ENCODE assay signal across 12 cellular contexts in genomic region chr6:6870914-6871313, GRCh38.
"Had no signal": no experiment of that assay in that cellular context is flagged by ENCODE, and none has a peak within 500 bp of the region (broad histone marks: within the 10 kb centered on the region; RNA-seq: fewer than 3 reads in every experiment).

No MANE protein-coding gene starts in this region.

- DNase-seq: activated CD4-positive, alpha-beta T cell treated with anti-CD3 and anti-CD28 coated beads, Interleukin-2, amount 50 U/mL, for 4 hours; activated CD4-positive, CD25-positive, alpha-beta regulatory T cell treated with anti-CD3 and anti-CD28 coated beads, Interleukin-2, amount 50 U/mL, for 72 hours; activated gamma-delta T cell; activated T-cell treated with anti-CD3 and anti-CD28 coated beads, Interleukin-2, amount 50 U/mL, for 72 hours; heart left ventricle; left ventricle myocardium inferior; stimulated activated CD4-positive, alpha-beta T cell treated with anti-CD3 and anti-CD28 coated beads, Interleukin-12 subunit alpha, Interleukin-12 subunit beta, amount 100 ng/mL, for 4 hours; stimulated activated CD4-positive, alpha-beta T cell treated with anti-CD3 and anti-CD28 coated beads, Interleukin-1b, Interleukin-23, amount 100 ng/mL, for 48 hours; stimulated activated CD8-positive, alpha-beta memory T cell treated with anti-CD3 and anti-CD28 coated beads, Interleukin-4, amount 100 ng/mL, for 48 hours; stimulated activated naive CD4-positive, alpha-beta T cell treated with Interleukin-2 at 50 U/mL for 16 hours; thyroid gland had no signal

- ATAC-seq: activated T-cell treated with anti-CD3 and anti-CD28 coated beads, Interleukin-2, amount 50 U/mL, for 72 hours; gastroesophageal sphincter; heart left ventricle had no signal
